Comparison of ENCODE assay signal across 8 cellular contexts in genomic region chr15:72117698-72118399, GRCh38. TPM values are rescaled to one million over a fixed set of nuclear protein-coding genes. Genes with fewer than 3 reads are reported as not detected.
DNase-seq lines count a peak whose midpoint lies in the region; ATAC-seq and TF ChIP-seq lines count a peak whose summit lies in the region.

TSS of gene MYO9A (minus strand) at chr15:72118150. CDS start at chr15:72046563, 71,587 bp downstream.

- H3K36me3 ChIP-seq in A673 (ENCODE audit: insufficient read depth, low read length, poor library complexity, severe bottlenecking) (no peaks in the 10 kb centered on the region), mammary epithelial cell (ENCODE audit: insufficient read depth, low read length) (no peaks in the 10 kb centered on the region), skeletal muscle satellite cell (ENCODE audit: insufficient read depth, low read length) (no peaks in the 10 kb centered on the region)

- dilution Hi-C loops in mammary epithelial cell (cut with HindIII; ENCODE audit: low sequenced_read_pairs) = no loop called here

- peak; percentile 70 for ATAC-seq in GM18907 (IDR thresholded peaks at IDR 0.05; ENCODE audit: unreplicated experiment)
- ATAC-seq in HG03175 (IDR thresholded peaks at IDR 0.05; ENCODE audit: unreplicated experiment) = peak; percentile 71

- H3K4me2 ChIP-seq in mammary epithelial cell (ENCODE audit: insufficient read depth, low read depth, low read length) (peak within 1 kb of the TSS; percentile 87), skeletal muscle satellite cell (ENCODE audit: low read length) (peak within 1 kb of the TSS; percentile 91)

- DNase-seq in A673 (ENCODE audit: low spot score) (peak; percentile 99), NCI-H2227 treated with DMSO at 0.1 percent for 48 hours (lab: John Stamatoyannopoulos, UW) (peak; percentile 94), mammary epithelial cell (peak; percentile 97)

- H3K9ac ChIP-seq in mammary epithelial cell (ENCODE audit: insufficient read depth, low read length) = peak within 1 kb of the TSS; percentile 96
- peak within 1 kb of the TSS; percentile 88 for H3K9ac ChIP-seq in skeletal muscle satellite cell (ENCODE audit: low read depth, low read length)

- CTCF ChIA-PET in A673 (lab: Charles Lee) (interaction anchor here (0.5 to 0.7 kb wide), 6 partner anchors 11 to 485 kb away, joined by 3 to 8 read pairs (median 4); no protein-coding TSS in a partner anchor), mammary epithelial cell (lab: Charles Lee; ENCODE audit: low non-redundant PET) (interaction anchor here (0.7 to 0.8 kb wide), 2 partner anchors 78 to 563 kb away, joined by 4 to 16 read pairs; no protein-coding TSS in a partner anchor)

- peaks cover 44% of the 10 kb centered on the region for H3K79me2 ChIP-seq in mammary epithelial cell (ENCODE audit: insufficient read depth, low read length)

- H2AFZ ChIP-seq in mammary epithelial cell (ENCODE audit: low read depth, low read length) = peak within 1 kb of the TSS; percentile 99

- H3K27ac ChIP-seq in A673 (ENCODE audit: low read depth, low read length, poor library complexity, severe bottlenecking) (peak within 1 kb of the TSS; percentile 94), mammary epithelial cell (ENCODE audit: insufficient read depth, low read depth, low read length) (peak within 1 kb of the TSS; percentile 97)

- TF ChIP-seq CTCF in A673 (conservative IDR thresholded peaks at IDR 0.05; ENCODE audit: low read depth, low read length) (no peak), WI38 (IDR thresholded peaks at IDR 0.05; ENCODE audit: low read depth, low read length) (no peak), mammary epithelial cell (conservative IDR thresholded peaks at IDR 0.05 in 1 of 2, IDR thresholded peaks at IDR 0.05 in 1 of 2; ENCODE audit: extremely low read depth in 1 of 2, insufficient read depth in 1 of 2, low read depth in 1 of 2, low read length in 2 of 2) (no peak)

- POLR2A ChIA-PET in A673 (lab: Charles Lee; ENCODE audit: low non-redundant PET) = no interaction called here

- H3K9me3 ChIP-seq in A673 (ENCODE audit: low read depth, low read length, poor library complexity, severe bottlenecking) (no peaks in the 10 kb centered on the region), mammary epithelial cell (replicated peaks; ENCODE audit: insufficient read depth, low read length) (no peaks in the 10 kb centered on the region), iPS-18c (ENCODE audit: control insufficient read depth, insufficient read depth, low read length) (no peaks in the 10 kb centered on the region), skeletal muscle satellite cell (replicated peaks; ENCODE audit: low read length) (no peaks in the 10 kb centered on the region)

- H3K27me3 ChIP-seq in A673 (replicated peaks; ENCODE audit: insufficient read depth, low read depth, low read length, poor library complexity) (no peaks in the 10 kb centered on the region), mammary epithelial cell (ENCODE audit: insufficient read depth, low read length) (no peaks in the 10 kb centered on the region), skeletal muscle satellite cell (ENCODE audit: control insufficient read depth, insufficient read depth, low read length) (no peaks in the 10 kb centered on the region)

- intact Hi-C loops in A673 (cut with micrococcal nuclease; ENCODE audit: unreplicated experiment) = no loop called here
- intact Hi-C loops in mammary epithelial cell (cut with micrococcal nuclease) = loop anchor here (1.0 to 10.0 kb wide), 3 partner anchors 38 to 193 kb away; partner anchors contain the start of gene PKM

- WGBS in mammary epithelial cell (ENCODE audit: low coverage, missing lambda C conversion rate) = 0% methylated on average over 1 of the region's 79 CpGs

- in situ Hi-C loops in mammary epithelial cell (cut with MboI; ENCODE audit: low sequenced_read_pairs in 2 of 2) = no loop called here

- BruUV-seq in A673 (replicated peaks; lab: Mats Ljungman, UMichigan) (no TSS peak), mammary epithelial cell (replicated peaks; lab: Mats Ljungman, UMichigan) (no TSS peak)

- no peaks in the 10 kb centered on the region for H4K20me1 ChIP-seq in mammary epithelial cell (ENCODE audit: insufficient read depth, low read length)

- peak within 1 kb of the TSS; percentile 94 for H3K4me3 ChIP-seq in A673 (ENCODE audit: low read depth, low read length, poor library complexity, severe bottlenecking)
- peak within 1 kb of the TSS; percentile 91 for H3K4me3 ChIP-seq in WI38 (ENCODE audit: low read depth, low read length)
- peak within 1 kb of the TSS; percentile 88 to 98 (median 93) for H3K4me3 ChIP-seq in mammary epithelial cell (replicated peaks in 1 of 3; ENCODE audit: insufficient read depth in 1 of 3, low read depth in 2 of 3, low read length in 3 of 3)
- peak within 1 kb of the TSS; percentile 96 for H3K4me3 ChIP-seq in iPS-18c (ENCODE audit: insufficient read depth, low read depth, low read length)
- peak within 1 kb of the TSS; percentile 99 for H3K4me3 ChIP-seq in skeletal muscle satellite cell (ENCODE audit: low read length)

- H3K4me1 ChIP-seq in A673 (ENCODE audit: insufficient read depth, low read length, poor library complexity, severe bottlenecking) = peaks cover 9% of the 10 kb centered on the region
- H3K4me1 ChIP-seq in mammary epithelial cell (ENCODE audit: insufficient read depth, low read length) = peaks cover 3% of the 10 kb centered on the region
- H3K4me1 ChIP-seq in skeletal muscle satellite cell (ENCODE audit: control insufficient read depth, insufficient read depth, low read length) = peaks cover 12% of the 10 kb centered on the region

RNA-seq across cellular contexts. Expression of gene MYO9A, which starts in this region (rescaled TPM):
- 26.3 and 30.1 TPM in 2 replicates for total RNA-seq in A673 (2021)
- total RNA-seq in mammary epithelial cell = 10 to 100 TPM; 43.2 to 55.2 TPM
- polyA plus RNA-seq in mammary epithelial cell = 8.7 TPM
- polyA minus RNA-seq in mammary epithelial cell = 187 TPM
- 28.0 and 34.2 TPM in 2 replicates for total RNA-seq in skeletal muscle satellite cell (2012; rRNA removed)

Comparison
In these comparisons a context has a peak if more than half of its experiments do, and no peak if none do; other contexts are left out.
1. Peak in every context shown above with its lines: DNase-seq, ATAC-seq, H3K4me3 ChIP-seq and H3K27ac ChIP-seq.